ENCODE assay signal across 27 cellular contexts in genomic region chr20:55579802-55580201, GRCh38.
"Had no signal": no experiment of that assay in that cellular context is flagged by ENCODE, and none has a peak within 500 bp of the region (broad histone marks: within the 10 kb centered on the region; RNA-seq: fewer than 3 reads in every experiment).

No MANE protein-coding gene starts in this region.

- H3K27ac ChIP-seq: ascending aorta, cardiac muscle cell, KMS-11 had no signal

- H3K27me3 Mint-ChIP-seq: activated B cell treated with CpG ODN at 0.5 μM for 24 hours; activated CD4-positive, alpha-beta memory T cell treated with anti-CD3 and anti-CD28 coated beads for 36 hours; activated CD4-positive, alpha-beta T cell treated with anti-CD3 and anti-CD28 coated beads, Interleukin-2, amount 10 ng/mL, durations not matched to agents 7 days and 5 days; activated naive CD8-positive, alpha-beta T cell treated with anti-CD3 and anti-CD28 coated beads, Interleukin-2, amount 50 U/mL, for 24 hours; T-helper 17 cell had no signal

- H3K4me3 Mint-ChIP-seq: activated B cell treated with CpG ODN at 0.5 μM for 24 hours; activated CD4-positive, alpha-beta memory T cell treated with anti-CD3 and anti-CD28 coated beads for 36 hours; activated CD4-positive, alpha-beta T cell treated with anti-CD3 and anti-CD28 coated beads, Interleukin-2, amount 10 ng/mL, durations not matched to agents 7 days and 5 days; activated naive CD8-positive, alpha-beta T cell treated with anti-CD3 and anti-CD28 coated beads, Interleukin-2, amount 50 U/mL, for 24 hours; activated T-cell treated with anti-CD3 and anti-CD28 coated beads, Interleukin-2, amount 50 U/mL, for 4 hours; brain; T-helper 17 cell had no signal

- H3K9ac ChIP-seq: KMS-11 had no signal

- H3K4me3 ChIP-seq: ascending aorta, cardiac muscle cell, MG63 had no signal

- H3K9me3 Mint-ChIP-seq: activated B cell treated with CpG ODN at 0.5 μM for 24 hours; activated CD4-positive, alpha-beta memory T cell treated with anti-CD3 and anti-CD28 coated beads for 36 hours; activated naive CD4-positive, alpha-beta T cell treated with anti-CD3 and anti-CD28 coated beads, Interleukin-2, amount 50 U/mL, for 72 hours had no signal

- H3K27me3 ChIP-seq: ascending aorta, cardiac muscle cell, MG63 had no signal

- H3K36me3 ChIP-seq: ascending aorta, cardiac muscle cell, MG63 had no signal

- DNase-seq: activated B cell treated with CpG ODN at 0.5 μM for 24 hours; activated CD4-positive, alpha-beta memory T cell treated with anti-CD3 and anti-CD28 coated beads for 36 hours; activated CD4-positive, alpha-beta T cell treated with anti-CD3 and anti-CD28 coated beads for 1 hour; activated CD4-positive, alpha-beta T cell treated with anti-CD3 and anti-CD28 coated beads, Interleukin-2, amount 10 ng/mL, durations not matched to agents 7 days and 5 days; activated CD8-positive, alpha-beta memory T cell treated with anti-CD3 and anti-CD28 coated beads for 24 hours; activated effector memory CD4-positive, alpha-beta T cell treated with anti-CD3 and anti-CD28 coated beads, Interleukin-2, amount 50 U/mL, for 16 hours; activated naive CD4-positive, alpha-beta T cell treated with Interleukin-2 at 50 U/mL for 16 hours; activated naive CD8-positive, alpha-beta T cell treated with anti-CD3 and anti-CD28 coated beads, Interleukin-2, amount 50 U/mL, for 24 hours; activated T-cell treated with anti-CD3 and anti-CD28 coated beads, Interleukin-2, amount 50 U/mL, for 4 hours; amniotic stem cell; MG63; NCI-H1105 treated with DMSO at 0.1 percent for 48 hours; NCI-H1436 treated with DMSO at 0.1 percent for 48 hours; NCI-H187; NCI-H2171; NCI-H2227 treated with DMSO at 0.1 percent for 48 hours; NCI-H446 treated with DMSO at 0.1 percent for 48 hours; NCI-H526; NCI-H774; SIG-M5; T-helper 17 cell; T-helper 9 cell had no signal

- H3K27ac Mint-ChIP-seq: activated B cell treated with CpG ODN at 0.5 μM for 24 hours; activated CD4-positive, alpha-beta memory T cell treated with anti-CD3 and anti-CD28 coated beads for 36 hours; activated CD4-positive, alpha-beta T cell treated with anti-CD3 and anti-CD28 coated beads, Interleukin-2, amount 10 ng/mL, durations not matched to agents 7 days and 5 days; activated naive CD4-positive, alpha-beta T cell treated with anti-CD3 and anti-CD28 coated beads, Interleukin-2, amount 50 U/mL, for 72 hours; activated naive CD8-positive, alpha-beta T cell treated with anti-CD3 and anti-CD28 coated beads, Interleukin-2, amount 50 U/mL, for 24 hours; brain; T-helper 17 cell had no signal

- H3K4me1 ChIP-seq: ascending aorta had no signal

- H3K4me1 Mint-ChIP-seq: activated B cell treated with CpG ODN at 0.5 μM for 24 hours; activated CD4-positive, alpha-beta T cell treated with anti-CD3 and anti-CD28 coated beads, Interleukin-2, amount 10 ng/mL, durations not matched to agents 7 days and 5 days; activated naive CD8-positive, alpha-beta T cell treated with anti-CD3 and anti-CD28 coated beads, Interleukin-2, amount 50 U/mL, for 24 hours; brain; T-helper 17 cell had no signal

- H3K9me3 ChIP-seq: ascending aorta, MG63 had no signal

- ATAC-seq: activated naive CD4-positive, alpha-beta T cell treated with anti-CD3 and anti-CD28 coated beads, Interleukin-2, amount 50 U/mL, for 72 hours; activated naive CD8-positive, alpha-beta T cell treated with anti-CD3 and anti-CD28 coated beads, Interleukin-2, amount 50 U/mL, for 24 hours; activated T-cell treated with anti-CD3 and anti-CD28 coated beads, Interleukin-2, amount 50 U/mL, for 4 hours; T-helper 17 cell had no signal

- H3K36me3 Mint-ChIP-seq: activated CD4-positive, alpha-beta memory T cell treated with anti-CD3 and anti-CD28 coated beads for 36 hours; activated naive CD4-positive, alpha-beta T cell treated with anti-CD3 and anti-CD28 coated beads, Interleukin-2, amount 50 U/mL, for 72 hours; brain had no signal
